Comparison of ENCODE assay signal across 32 cellular contexts in genomic region chr9:74858753-74859414, GRCh38. TPM values are rescaled to one million over a fixed set of nuclear protein-coding genes. Genes with fewer than 3 reads are reported as not detected.
DNase-seq lines count a peak whose midpoint lies in the region; ATAC-seq and TF ChIP-seq lines count a peak whose summit lies in the region.
"Had no signal": no experiment of that assay in that cellular context is flagged by ENCODE, and none has a peak within 500 bp of the region (broad histone marks: within the 10 kb centered on the region; RNA-seq: fewer than 3 reads in every experiment).

No MANE protein-coding gene starts in this region.

- H3K4me1 ChIP-seq in neural progenitor cell (no peaks in the 10 kb centered on the region), neuronal stem cell (ENCODE audit: control insufficient read depth in 2 of 2, insufficient read depth in 1 of 2, low read depth in 1 of 2, low read length in 2 of 2) (no peaks in the 10 kb centered on the region)
- no peaks in the 10 kb centered on the region for H3K4me1 ChIP-seq in CD8-positive, alpha-beta memory T cell (ENCODE audit: insufficient read depth, low read length)
- H3K4me1 ChIP-seq: colonic mucosa, prostate gland, tibial artery had no signal

- no peaks in the 10 kb centered on the region for H3F3A ChIP-seq in neural progenitor cell (ENCODE audit: low read depth)

- H3K36me3 Mint-ChIP-seq in neural progenitor cell, result no peaks in the 10 kb centered on the region
- no peaks in the 10 kb centered on the region for H3K36me3 Mint-ChIP-seq in CD8-positive, alpha-beta memory T cell
- H3K36me3 Mint-ChIP-seq in activated CD4-positive, alpha-beta T cell treated with anti-CD3 and anti-CD28 coated beads, Interleukin-2, amount 10 ng/mL, durations not matched to agents 24 days and 14 days (ENCODE audit: low read depth), result no peaks in the 10 kb centered on the region
- H3K36me3 Mint-ChIP-seq: activated naive CD8-positive, alpha-beta T cell treated with anti-CD3 and anti-CD28 coated beads for 36 hours; WTC11 had no signal

- H3K9me3 Mint-ChIP-seq in neural progenitor cell, result no peaks in the 10 kb centered on the region
- H3K9me3 Mint-ChIP-seq in CD8-positive, alpha-beta memory T cell, result no peaks in the 10 kb centered on the region
- H3K9me3 Mint-ChIP-seq in activated CD4-positive, alpha-beta T cell treated with anti-CD3 and anti-CD28 coated beads, Interleukin-2, amount 10 ng/mL, durations not matched to agents 24 days and 14 days, result no peaks in the 10 kb centered on the region
- H3K9me3 Mint-ChIP-seq: activated naive CD8-positive, alpha-beta T cell treated with anti-CD3 and anti-CD28 coated beads for 36 hours; WTC11 had no signal

- H3K27me3 Mint-ChIP-seq in neural progenitor cell (ENCODE audit: insufficient read depth, low read depth), result no peaks in the 10 kb centered on the region
- peaks cover 0 to 4% of the 10 kb centered on the region in 2 donors for H3K27me3 Mint-ChIP-seq in CD8-positive, alpha-beta memory T cell
- H3K27me3 Mint-ChIP-seq in activated CD4-positive, alpha-beta T cell treated with anti-CD3 and anti-CD28 coated beads, Interleukin-2, amount 10 ng/mL, durations not matched to agents 24 days and 14 days, result peaks cover 4% of the 10 kb centered on the region
- H3K27me3 Mint-ChIP-seq: activated naive CD8-positive, alpha-beta T cell treated with anti-CD3 and anti-CD28 coated beads for 36 hours had no signal

- peak; percentile 42 for ATAC-seq in GM19035 (IDR thresholded peaks at IDR 0.05; ENCODE audit: unreplicated experiment)
- ATAC-seq: left lung, sciatic nerve, WTC11 had no signal

- peak; percentile 41 for DNase-seq in M059J (ENCODE audit: low read depth)
- peak; percentile 6 for DNase-seq in choroid plexus epithelial cell (ENCODE audit: low read depth)
- DNase-seq in neural progenitor cell (ENCODE audit: low spot score), result no peak
- no peak for DNase-seq in neuronal stem cell (ENCODE audit: low spot score)
- no peak for DNase-seq in CD8-positive, alpha-beta memory T cell
- no peak for DNase-seq in activated CD4-positive, alpha-beta T cell treated with anti-CD3 and anti-CD28 coated beads, Interleukin-2, amount 10 ng/mL, durations not matched to agents 24 days and 14 days
- DNase-seq: activated CD4-positive, alpha-beta T cell treated with anti-CD3 and anti-CD28 coated beads, Interleukin-2, amount 50 U/mL, for 1 hour; activated gamma-delta T cell; activated naive CD8-positive, alpha-beta T cell treated with anti-CD3 and anti-CD28 coated beads for 36 hours; activated T-cell treated with anti-CD3 and anti-CD28 coated beads, Interleukin-2, amount 50 U/mL, for 1 hour; aorta; colonic mucosa; DMS79 treated with DMSO at 0.1 percent for 48 hours; effector CD8-positive, alpha-beta T cell; H7; left lung; mesenchymal stem cell; NCI-H1092; NCI-H187; NCI-H510A treated with DMSO at 0.1 percent for 48 hours; nucleus accumbens; stimulated activated CD8-positive, alpha-beta memory T cell treated with anti-CD3 and anti-CD28 coated beads, Interleukin-4, amount 100 ng/mL, for 48 hours; tibial artery had no signal

- H3K27ac ChIP-seq in neural progenitor cell (no peak overlapping the region), neuronal stem cell (replicated peaks; ENCODE audit: low read length) (no peak overlapping the region)
- no peak overlapping the region for H3K27ac ChIP-seq in CD8-positive, alpha-beta memory T cell (ENCODE audit: low read depth, low read length)
- H3K27ac ChIP-seq: BLaER1 treated with 17β-estradiol and CSF1 and Interleukin-3, amounts not matched to agents 10 nM and 100 nM; cardiac muscle cell; colonic mucosa; epithelial cell of prostate; left lung; prostate gland; SK-N-MC; tibial artery had no signal

- H3K27ac Mint-ChIP-seq in neural progenitor cell, result no peak overlapping the region
- no peak overlapping the region for H3K27ac Mint-ChIP-seq in CD8-positive, alpha-beta memory T cell
- no peak overlapping the region for H3K27ac Mint-ChIP-seq in activated CD4-positive, alpha-beta T cell treated with anti-CD3 and anti-CD28 coated beads, Interleukin-2, amount 10 ng/mL, durations not matched to agents 24 days and 14 days
- H3K27ac Mint-ChIP-seq: activated naive CD8-positive, alpha-beta T cell treated with anti-CD3 and anti-CD28 coated beads for 36 hours; WTC11 had no signal

- TF ChIP-seq CTCF in choroid plexus epithelial cell (conservative IDR thresholded peaks at IDR 0.05; ENCODE audit: low read depth, low read length) (no peak), neural progenitor cell (IDR thresholded peaks at IDR 0.05) (no peak)

- H3K36me3 ChIP-seq in neural progenitor cell, result no peaks in the 10 kb centered on the region
- no peaks in the 10 kb centered on the region for H3K36me3 ChIP-seq in neuronal stem cell (replicated peaks in 1 of 2; ENCODE audit: control insufficient read depth in 2 of 2, insufficient read depth in 2 of 2, low read length in 2 of 2)
- H3K36me3 ChIP-seq in CD8-positive, alpha-beta memory T cell (ENCODE audit: insufficient read depth, low read length), result no peaks in the 10 kb centered on the region
- H3K36me3 ChIP-seq: BLaER1 treated with 17β-estradiol and CSF1 and Interleukin-3, amounts not matched to agents 10 nM and 100 nM; cardiac muscle cell; colonic mucosa; left lung; prostate gland; tibial artery had no signal

- no peak overlapping the region for H3K4me3 ChIP-seq in choroid plexus epithelial cell (ENCODE audit: low read depth, low read length)
- H3K4me3 ChIP-seq in neural progenitor cell, result no peak overlapping the region
- H3K4me3 ChIP-seq in neuronal stem cell (ENCODE audit: low read length in 2 of 2), result no peak overlapping the region
- no peak overlapping the region for H3K4me3 ChIP-seq in CD8-positive, alpha-beta memory T cell (ENCODE audit: low read length)
- H3K4me3 ChIP-seq: BLaER1 treated with 17β-estradiol and CSF1 and Interleukin-3, amounts not matched to agents 10 nM and 100 nM; cardiac muscle cell; colonic mucosa; left lung; prostate gland; SK-N-MC; tibial artery had no signal

- CTCF ChIA-PET in CD8-positive, alpha-beta memory T cell (lab: Charles Lee), result no interaction called here

- H3K27me3 ChIP-seq in neural progenitor cell (no peaks in the 10 kb centered on the region), neuronal stem cell (ENCODE audit: control insufficient read depth in 3 of 3, insufficient read depth in 3 of 3, low read depth in 1 of 3, low read length in 3 of 3) (no peaks in the 10 kb centered on the region)
- H3K27me3 ChIP-seq in CD8-positive, alpha-beta memory T cell (ENCODE audit: insufficient read depth, low read length, poor library complexity, severe bottlenecking), result no peaks in the 10 kb centered on the region
- H3K27me3 ChIP-seq: BLaER1 treated with 17β-estradiol and CSF1 and Interleukin-3, amounts not matched to agents 10 nM and 100 nM; cardiac muscle cell; colonic mucosa; left lung; tibial artery had no signal

- no peak overlapping the region for H2BK15ac ChIP-seq in neuronal stem cell (ENCODE audit: low read length)

- H2BK5ac ChIP-seq in neuronal stem cell (ENCODE audit: low read length), result no peak overlapping the region

- no peak overlapping the region for H4K8ac ChIP-seq in neuronal stem cell (ENCODE audit: low read depth, low read length)

- H3K9ac ChIP-seq in neural progenitor cell (no peak overlapping the region), neuronal stem cell (ENCODE audit: low read depth, low read length, poor library complexity) (no peak overlapping the region)
- H3K9ac ChIP-seq: BLaER1 treated with 17β-estradiol and CSF1 and Interleukin-3, amounts not matched to agents 10 nM and 100 nM had no signal

- H4K91ac ChIP-seq in neuronal stem cell (ENCODE audit: low read depth, low read length, poor library complexity), result no peak overlapping the region

- no peaks in the 10 kb centered on the region for H3K9me3 ChIP-seq in neural progenitor cell (ENCODE audit: low read depth)
- H3K9me3 ChIP-seq in neuronal stem cell (replicated peaks in 1 of 2; ENCODE audit: control insufficient read depth in 2 of 2, insufficient read depth in 1 of 2, low read depth in 1 of 2, low read length in 2 of 2), result no peaks in the 10 kb centered on the region
- no peaks in the 10 kb centered on the region for H3K9me3 ChIP-seq in CD8-positive, alpha-beta memory T cell (ENCODE audit: low read length)
- H3K9me3 ChIP-seq: BLaER1 treated with 17β-estradiol and CSF1 and Interleukin-3, amounts not matched to agents 10 nM and 100 nM; colonic mucosa; left lung; prostate gland; tibial artery had no signal

- H3K23ac ChIP-seq in neuronal stem cell (ENCODE audit: low read depth, low read length, poor library complexity), result no peak overlapping the region

- POLR2A ChIA-PET in CD8-positive, alpha-beta memory T cell (lab: Charles Lee), result no interaction called here

- no peak overlapping the region for H3K4me3 Mint-ChIP-seq in neural progenitor cell
- H3K4me3 Mint-ChIP-seq in CD8-positive, alpha-beta memory T cell, result no peak overlapping the region
- no peak overlapping the region for H3K4me3 Mint-ChIP-seq in activated CD4-positive, alpha-beta T cell treated with anti-CD3 and anti-CD28 coated beads, Interleukin-2, amount 10 ng/mL, durations not matched to agents 24 days and 14 days
- H3K4me3 Mint-ChIP-seq: activated naive CD8-positive, alpha-beta T cell treated with anti-CD3 and anti-CD28 coated beads for 36 hours; WTC11 had no signal

- no peaks in the 10 kb centered on the region for H3K4me1 Mint-ChIP-seq in neural progenitor cell
- no peaks in the 10 kb centered on the region for H3K4me1 Mint-ChIP-seq in CD8-positive, alpha-beta memory T cell
- peaks cover 9% of the 10 kb centered on the region for H3K4me1 Mint-ChIP-seq in activated CD4-positive, alpha-beta T cell treated with anti-CD3 and anti-CD28 coated beads, Interleukin-2, amount 10 ng/mL, durations not matched to agents 24 days and 14 days
- H3K4me1 Mint-ChIP-seq: activated naive CD8-positive, alpha-beta T cell treated with anti-CD3 and anti-CD28 coated beads for 36 hours had no signal

- no peak overlapping the region for H3K18ac ChIP-seq in neuronal stem cell (ENCODE audit: low read length)

- H2BK12ac ChIP-seq in neuronal stem cell (ENCODE audit: low read length), result no peak overlapping the region

- H3K79me2 ChIP-seq in neural progenitor cell (ENCODE audit: low read depth), result no peaks in the 10 kb centered on the region

- no peak overlapping the region for H3K14ac ChIP-seq in neuronal stem cell (ENCODE audit: low read length)

- no peak overlapping the region for H3K4ac ChIP-seq in neuronal stem cell (ENCODE audit: low read length)

- H3K79me1 ChIP-seq in neuronal stem cell (ENCODE audit: low read depth, low read length), result no peaks in the 10 kb centered on the region

- no peak overlapping the region for H3K4me2 ChIP-seq in neural progenitor cell
- H3K4me2 ChIP-seq in neuronal stem cell (ENCODE audit: insufficient read depth, low read length, poor library complexity, severe bottlenecking), result no peak overlapping the region

- H2AFZ ChIP-seq in neural progenitor cell (replicated peaks), result peak overlapping the region; percentile 34
- no peak overlapping the region for H2AFZ ChIP-seq in neuronal stem cell (ENCODE audit: low read length)

- H2AK5ac ChIP-seq in neuronal stem cell (ENCODE audit: low read depth, low read length), result no peak overlapping the region

- no peak overlapping the region for H2BK120ac ChIP-seq in neuronal stem cell (ENCODE audit: low read depth, low read length)

- intact Hi-C loops in activated CD4-positive, alpha-beta T cell treated with anti-CD3 and anti-CD28 coated beads, Interleukin-2, amount 10 ng/mL, durations not matched to agents 24 days and 14 days (cut with micrococcal nuclease), result no loop called here

- H4K20me1 ChIP-seq in neural progenitor cell (ENCODE audit: low read depth), result no peaks in the 10 kb centered on the region
- H4K20me1 ChIP-seq: BLaER1 treated with 17β-estradiol and CSF1 and Interleukin-3, amounts not matched to agents 10 nM and 100 nM had no signal

- no CpG with 5 or more reads among the region's 4 CpGs for WGBS in neuronal stem cell (ENCODE audit: extremely low coverage in 2 of 2, insufficient read length in 2 of 2, insufficient replicate concordance in 1 of 2), 2 donors

RNA-seq across cellular contexts. Expression of gene TRPM6, which starts 28.8 kb away (rescaled TPM):
- total RNA-seq in M059J (2014; rRNA removed; shearing (Covaris generic)), result 0.49 and 1.6 TPM in 2 replicates
- 0.09 TPM in 1 of 2 replicates, not detected in the other for total RNA-seq in neural progenitor cell (ENCODE audit: low replicate concordance)
- 0.03 TPM for polyA plus RNA-seq in neuronal stem cell (2013, experiment 1 of 2)
- polyA plus RNA-seq in neuronal stem cell (2013, experiment 2 of 2), result 0.01 TPM
- total RNA-seq in CD8-positive, alpha-beta memory T cell, result not detected
- not detected for polyA plus RNA-seq in CD8-positive, alpha-beta memory T cell
- total RNA-seq in activated CD4-positive, alpha-beta T cell treated with anti-CD3 and anti-CD28 coated beads, Interleukin-2, amount 10 ng/mL, durations not matched to agents 24 days and 14 days, result 0.05 TPM in 1 of 2 replicates, not detected in the other
- total RNA-seq: activated naive CD8-positive, alpha-beta T cell treated with anti-CD3 and anti-CD28 coated beads for 36 hours; T-helper 1 cell treated with Interleukin-12 subunit alpha and Interleukin-12 subunit beta and Interleukin-4 antibody, amounts not matched to agents 30 ng/mL and 1 ng/mL, for 36 hours had no signal
- polyA plus RNA-seq: cardiac muscle cell had no signal

Comparison
In these comparisons a context has a peak if more than half of its experiments do, and no peak if none do; other contexts are left out.
1. DNase-seq: peak in M059J (single experiment) and choroid plexus epithelial cell (single experiment); none in neural progenitor cell (single experiment), neuronal stem cell (single experiment), CD8-positive, alpha-beta memory T cell (0 of 5) and activated CD4-positive, alpha-beta T cell treated with anti-CD3 and anti-CD28 coated beads, Interleukin-2, amount 10 ng/mL, durations not matched to agents 24 days and 14 days (single experiment).